In the genomic region with DNA sequence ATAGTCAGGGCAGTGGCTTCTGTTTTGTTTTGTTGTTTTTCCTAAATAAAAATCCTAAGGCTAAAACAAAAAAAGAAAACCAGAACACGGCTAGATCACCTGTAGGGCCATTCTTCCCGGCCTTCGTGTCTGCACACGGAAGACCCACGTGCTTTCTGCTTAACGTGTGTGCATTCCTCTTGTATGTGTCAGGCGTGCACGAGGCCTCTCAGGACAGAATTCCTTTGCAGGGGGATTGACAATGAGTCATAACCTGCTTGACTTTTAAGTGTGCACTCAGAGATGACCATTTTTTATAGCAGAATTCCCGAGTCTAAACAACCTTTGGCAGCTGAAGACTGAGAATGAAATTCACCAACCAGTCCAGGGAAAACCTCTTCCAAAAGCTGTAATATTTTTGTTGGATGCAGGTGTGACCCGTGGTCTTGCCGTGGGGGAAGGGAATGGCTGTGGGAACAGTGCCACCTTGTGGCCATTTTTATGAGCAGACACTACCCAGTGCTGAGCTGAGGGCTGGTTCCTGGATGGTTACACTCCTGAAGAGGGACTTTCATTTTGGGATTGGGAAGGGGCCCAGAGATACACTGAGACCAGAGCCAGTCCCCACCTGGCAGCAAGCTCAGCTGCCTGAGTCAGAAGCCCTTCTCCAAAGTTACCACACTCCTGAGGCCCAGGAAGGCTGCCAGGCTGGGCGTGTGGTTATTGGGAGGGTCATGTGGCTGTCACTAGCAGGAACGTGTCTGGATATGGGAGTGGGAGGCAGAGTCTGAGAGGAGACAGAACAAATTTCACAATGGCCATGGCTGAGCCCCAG, we compare ENCODE assay signal across 9 cellular contexts. TPM values are rescaled to one million over a fixed set of nuclear protein-coding genes. Genes with fewer than 3 reads are reported as not detected.
DNase-seq lines count a peak whose midpoint lies in the region; ATAC-seq, FAIRE-seq and TF ChIP-seq lines count a peak whose summit lies in the region.
"Had no signal": no experiment of that assay in that cellular context is flagged by ENCODE, and none has a peak within 500 bp of the region (broad histone marks: within the 10 kb centered on the region; RNA-seq: fewer than 3 reads in every experiment).

No MANE protein-coding gene starts in this region.

- peak; percentile 93 for FAIRE-seq in RCC 7860 (lab: Jason Lieb, UNC)

- peak overlapping the region; percentile 46 for H3K27ac ChIP-seq in foreskin keratinocyte
- H3K27ac ChIP-seq in suprapubic skin, result peak overlapping the region; percentile 80

- WGBS in suprapubic skin, result 9% methylated on average over 13 of the region's 13 CpGs

- peak; percentile 78 for TF ChIP-seq EP300 in suprapubic skin (IDR thresholded peaks at IDR 0.05)

- ATAC-seq in GM19025 (IDR thresholded peaks at IDR 0.05; ENCODE audit: low read depth, unreplicated experiment), result peak; percentile 61
- peak; percentile 77 for ATAC-seq in foreskin keratinocyte

- CTCF ChIA-PET in BJ (lab: Yijun Ruan, JAX), result interaction anchor here (0.6 to 19.0 kb wide), 29 partner anchors 14 to 256 kb away, joined by 3 to 331 read pairs (median 3); a partner anchor contains a TSS

- TF ChIP-seq CTCF in BJ (IDR thresholded peaks at IDR 0.05; ENCODE audit: insufficient read depth, low read depth, low read length) (peak; percentile 81), foreskin keratinocyte (conservative IDR thresholded peaks at IDR 0.05) (peak; percentile 97), suprapubic skin (IDR thresholded peaks at IDR 0.05) (peak; percentile 72 to 94)

- peaks cover 32% of the 10 kb centered on the region for H3K4me1 ChIP-seq in foreskin keratinocyte
- H3K4me1 ChIP-seq in suprapubic skin, result peaks cover 43% of the 10 kb centered on the region

- H3K27me3 ChIP-seq in BJ (ENCODE audit: control insufficient read depth, insufficient read depth, low read length), result no peaks in the 10 kb centered on the region
- no peaks in the 10 kb centered on the region for H3K27me3 ChIP-seq in foreskin keratinocyte
- H3K27me3 ChIP-seq in suprapubic skin, result no peaks in the 10 kb centered on the region

- H3K36me3 ChIP-seq in BJ (ENCODE audit: control insufficient read depth, insufficient read depth, low read length), result no peaks in the 10 kb centered on the region
- no peaks in the 10 kb centered on the region for H3K36me3 ChIP-seq in suprapubic skin

- TF ChIP-seq POLR2A in suprapubic skin (IDR thresholded peaks at IDR 0.05), result no peak

- POLR2A ChIA-PET in BJ (lab: Charles Lee), result no interaction called here

- H3K4me3 ChIP-seq in BJ (ENCODE audit: low read depth, low read length), result no peak overlapping the region
- H3K4me3 ChIP-seq in suprapubic skin, result no peak overlapping the region

- H3K9me3 ChIP-seq in suprapubic skin, result no peaks in the 10 kb centered on the region

- peak; percentile 98 for DNase-seq in BJ (ENCODE audit: low read depth)
- DNase-seq in HUDEP-2 (lab: John Stamatoyannopoulos, UW; ENCODE audit: unreplicated experiment in 76 of 76), result peak in 61 of 76 experiments; percentile 4 to 75 (median 42)
- DNase-seq in RCC 7860 (ENCODE audit: low spot score), result peak; percentile 99
- peak; percentile 36 for DNase-seq in activated T-helper 9 cell treated with anti-CD3 and anti-CD28 coated beads, Interleukin-2, amount 50 U/mL, for 16 hours (ENCODE audit: low read depth)
- DNase-seq in foreskin keratinocyte, result peak; percentile 97 to 99
- peak; percentile 94 for DNase-seq in non-pigmented ciliary epithelial cell (ENCODE audit: low read depth)
- DNase-seq in suprapubic skin (ENCODE audit: low spot score in 2 of 2), result peak; percentile 94 to 95

RNA-seq across cellular contexts. Expression of a gene that starts 35.7 kb away (rescaled TPM):
- polyA plus RNA-seq in BJ (2011; rRNA removed) (1,093 and 1,276 TPM in 2 replicates), foreskin keratinocyte (197 and 257 TPM in 2 replicates)
- 248 and 273 TPM in 2 replicates for polyA minus RNA-seq in BJ (2011; rRNA and poly(A)+ RNA removed)
- total RNA-seq in foreskin keratinocyte (271 and 323 TPM in 2 replicates), suprapubic skin (100 to 1,000 TPM; 105 to 152 (median 137) TPM)
- total RNA-seq: T-helper 1 cell treated with Interleukin-12 subunit alpha and Interleukin-12 subunit beta and Interleukin-4 antibody, amounts not matched to agents 30 ng/mL and 1 ng/mL, for 36 hours had no signal

Comparison
In these comparisons a context has a peak if more than half of its experiments do, and no peak if none do; other contexts are left out.
1. DNase-seq: peak in every context shown above with its lines; median percentile 99 in RCC 7860; 98 in BJ; 98 in foreskin keratinocyte; 94 in suprapubic skin; 94 in non-pigmented ciliary epithelial cell; 42 in HUDEP-2; 36 in activated T-helper 9 cell treated with anti-CD3 and anti-CD28 coated beads, Interleukin-2, amount 50 U/mL, for 16 hours.